In the genomic region with DNA sequence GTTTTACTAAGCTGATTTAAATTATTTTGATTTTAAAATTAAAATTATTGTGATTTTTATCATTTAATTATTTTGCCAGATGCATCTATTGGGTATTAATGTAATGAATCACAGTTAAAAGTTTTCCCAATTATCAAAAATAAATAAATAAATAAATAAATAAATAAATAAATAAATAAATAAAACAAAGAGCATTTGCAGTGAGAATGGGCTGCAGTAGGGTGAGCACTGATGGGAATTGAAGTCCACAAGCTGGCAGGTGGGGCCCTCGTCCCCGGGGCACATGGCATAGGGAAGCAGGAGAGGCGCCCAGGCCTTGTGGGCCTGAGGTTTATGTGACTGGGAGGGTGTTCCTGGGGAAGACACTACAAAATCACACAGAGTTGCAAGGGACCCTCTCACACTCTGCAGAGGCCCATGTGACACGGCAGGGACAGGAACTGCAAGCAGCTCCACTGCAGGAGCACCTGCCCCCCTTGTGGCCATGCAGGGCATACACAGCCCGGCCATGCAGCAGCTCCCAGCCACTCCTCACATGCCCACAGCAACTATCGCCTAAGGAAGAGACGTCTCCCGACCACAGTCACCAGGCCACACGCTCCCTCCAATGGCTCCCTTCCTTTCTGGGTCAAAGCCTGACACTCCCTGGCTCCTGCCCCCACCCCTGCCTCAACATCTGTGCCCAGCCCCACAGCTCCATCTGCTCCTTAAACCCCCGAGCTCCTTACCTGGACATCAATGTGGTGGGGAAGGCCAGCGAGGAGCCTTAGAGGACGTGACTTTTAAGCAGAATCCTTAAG, we compare ENCODE assay signal across 8 cellular contexts.
DNase-seq lines count a peak whose midpoint lies in the region; ATAC-seq and TF ChIP-seq lines count a peak whose summit lies in the region.

No MANE protein-coding gene starts in this region.

- no peaks in the 10 kb centered on the region for H4K20me1 ChIP-seq in PC-3 (ENCODE audit: low read length)

- H3K9me2 ChIP-seq in PC-3 (replicated peaks; ENCODE audit: low read length): no peaks in the 10 kb centered on the region

- H3K36me3 ChIP-seq in PC-3 (ENCODE audit: low read depth, low read length) (no peaks in the 10 kb centered on the region), colonic mucosa (no peaks in the 10 kb centered on the region)

- no peaks in the 10 kb centered on the region for H3K9me3 ChIP-seq in PC-3 (ENCODE audit: low read length)
- H3K9me3 ChIP-seq in colonic mucosa: no peaks in the 10 kb centered on the region

- H3K27me3 Mint-ChIP-seq in nephron (ENCODE audit: low read depth): peaks cover 30% of the 10 kb centered on the region

- H3K9ac ChIP-seq in PC-3 (ENCODE audit: low read length): no peak overlapping the region
- no peak overlapping the region for H3K9ac ChIP-seq in colonic mucosa (ENCODE audit: low read depth in 2 of 2, low read length in 2 of 2)

- no peaks in the 10 kb centered on the region for H3K4me1 Mint-ChIP-seq in nephron

- DNase-seq in ELF-1 (ENCODE audit: low read depth, low spot score): peak; percentile 86
- DNase-seq in PC-3: peak; percentile 74
- DNase-seq in colonic mucosa: no peak
- DNase-seq in NCI-H1417 treated with DMSO at 0.1 percent for 48 hours (lab: John Stamatoyannopoulos, UW): no peak
- no peak for DNase-seq in T1000 (lab: John Stamatoyannopoulos, UW)

- H3F3A ChIP-seq in PC-3 (ENCODE audit: low read length, unreplicated experiment): no peaks in the 10 kb centered on the region

- no peak overlapping the region for H3K4me3 ChIP-seq in PC-3 (ENCODE audit: low read length)
- H3K4me3 ChIP-seq in colonic mucosa: no peak overlapping the region

- no peaks in the 10 kb centered on the region for H3K79me2 ChIP-seq in PC-3 (ENCODE audit: low read length)

- H3K27ac ChIP-seq in PC-3 (ENCODE audit: low read length): no peak overlapping the region
- H3K27ac ChIP-seq in colonic mucosa: no peak overlapping the region

- peak; percentile 89 for TF ChIP-seq CTCF in PC-3 (conservative IDR thresholded peaks at IDR 0.05; ENCODE audit: low read depth, low read length)
- peak; percentile 52 for TF ChIP-seq CTCF in colonic mucosa (IDR thresholded peaks at IDR 0.05)
- peak; percentile 55 to 63 (median 59) for TF ChIP-seq CTCF in nephron (IDR thresholded peaks at IDR 0.05; ENCODE audit: unreplicated experiment in 3 of 3)

- H3K27me3 ChIP-seq in PC-3 (ENCODE audit: low read length) (peaks cover 37% of the 10 kb centered on the region), colonic mucosa (no peaks in the 10 kb centered on the region)

- peak; percentile 92 for ATAC-seq in GM19372 (IDR thresholded peaks at IDR 0.05; ENCODE audit: low read depth, unreplicated experiment)
- ATAC-seq in HG03354 (IDR thresholded peaks at IDR 0.05; ENCODE audit: poor library complexity, severe bottlenecking, unreplicated experiment): peak; percentile 96
- ATAC-seq in PC-3: peak; percentile 100

- no peak overlapping the region for H3K4me3 Mint-ChIP-seq in nephron

- CTCF ChIA-PET in PC-3 (lab: Charles Lee): interaction anchor here (1.4 kb wide), 2 partner anchors 317 to 350 kb away, joined by 5 to 8 read pairs; no protein-coding TSS in a partner anchor

- H3K4me2 ChIP-seq in PC-3 (ENCODE audit: low read length): no peak overlapping the region

- H3K27ac Mint-ChIP-seq in nephron: no peak overlapping the region

- intact Hi-C loops in PC-3 (cut with micrococcal nuclease): loop anchor here (1.0 to 5.0 kb wide), 2 partner anchors 350 to 692 kb away; no protein-coding TSS in a partner anchor
- intact Hi-C loops in colonic mucosa (cut with DNase I): loop anchor here (5.0 kb wide), 1 partner anchor 352 kb away; no protein-coding TSS in a partner anchor

- no TSS peak for BruUV-seq in PC-3 (replicated peaks; lab: Mats Ljungman, UMichigan)

- H3K4me1 ChIP-seq in PC-3 (ENCODE audit: insufficient read depth, low read length) (no peaks in the 10 kb centered on the region), colonic mucosa (no peaks in the 10 kb centered on the region)

- peaks cover 15% of the 10 kb centered on the region for H3K9me3 Mint-ChIP-seq in nephron

- POLR2A ChIA-PET in PC-3 (lab: Charles Lee; ENCODE audit: unreplicated experiment): no interaction called here

- H2AFZ ChIP-seq in PC-3 (ENCODE audit: low read length): no peak overlapping the region

- no peaks in the 10 kb centered on the region for H3K36me3 Mint-ChIP-seq in nephron (ENCODE audit: low read depth)

Comparison
In these comparisons a context has a peak if more than half of its experiments do, and no peak if none do; other contexts are left out.
1. DNase-seq: peak in ELF-1 (single experiment) and PC-3 (single experiment); none in colonic mucosa (single experiment), NCI-H1417 treated with DMSO at 0.1 percent for 48 hours (single experiment) and T1000 (single experiment).
2. Peak in every context shown above with its lines, with median percentiles within 50 percentile points of each other: ATAC-seq and CTCF ChIP-seq.